Comparison of ENCODE assay signal across 1 cellular context in the genomic region with DNA sequence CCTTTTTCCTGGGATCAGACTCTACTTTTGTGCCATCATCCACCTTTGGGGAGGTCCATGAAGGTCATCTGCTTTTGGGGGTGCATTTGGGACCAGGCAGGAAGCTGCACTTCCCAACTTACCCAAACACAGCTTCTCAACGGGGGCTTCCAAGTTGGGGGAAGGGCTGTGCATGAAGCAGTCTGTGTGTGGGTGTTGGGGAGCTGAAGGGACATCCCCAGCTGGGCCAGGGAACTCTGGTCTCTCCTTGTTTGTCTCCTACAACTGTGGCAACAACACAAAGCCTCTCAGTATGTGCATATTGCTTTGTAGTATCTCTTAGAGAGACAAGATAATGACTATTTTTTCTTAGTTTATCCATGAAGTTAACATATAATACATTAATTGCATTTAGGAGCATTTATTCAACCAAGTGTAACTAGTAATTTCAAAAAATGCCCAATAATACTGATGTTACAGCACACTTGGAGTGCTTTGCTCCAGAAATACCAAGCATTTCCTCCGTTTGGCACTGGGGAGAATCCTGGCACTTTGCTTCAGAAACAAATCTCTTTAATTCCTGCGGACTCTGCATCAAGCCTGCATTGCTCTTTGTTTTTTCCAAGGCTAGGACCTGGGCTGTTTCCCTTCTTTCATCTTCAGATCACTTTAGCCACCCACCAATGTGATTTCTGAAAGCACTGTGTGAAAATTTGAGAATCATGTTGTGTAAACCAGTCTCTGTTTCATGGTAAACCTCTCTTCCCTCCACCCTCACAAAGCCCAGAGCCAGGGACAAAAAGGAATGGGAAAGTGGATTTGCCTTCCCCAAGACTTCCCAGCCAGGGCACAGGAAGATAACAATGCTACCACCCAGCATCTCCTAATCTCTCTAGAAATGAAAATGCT.
A peak's percentile ranks its signal among the peaks of the same experiment; 100 is the strongest.
TF ChIP-seq lines count a peak whose summit lies in the region.

No MANE protein-coding gene starts in this region.

TF ChIP-seq in GM23338, 12 proteins besides CTCF, POLR2A, EP300 and RAD21 (continued from another document):
- TF ChIP-seq EZH2phosphoT487 (IDR thresholded peaks at IDR 0.05; ENCODE audit: unreplicated experiment) = no peak
- TF ChIP-seq, protein P1, sequence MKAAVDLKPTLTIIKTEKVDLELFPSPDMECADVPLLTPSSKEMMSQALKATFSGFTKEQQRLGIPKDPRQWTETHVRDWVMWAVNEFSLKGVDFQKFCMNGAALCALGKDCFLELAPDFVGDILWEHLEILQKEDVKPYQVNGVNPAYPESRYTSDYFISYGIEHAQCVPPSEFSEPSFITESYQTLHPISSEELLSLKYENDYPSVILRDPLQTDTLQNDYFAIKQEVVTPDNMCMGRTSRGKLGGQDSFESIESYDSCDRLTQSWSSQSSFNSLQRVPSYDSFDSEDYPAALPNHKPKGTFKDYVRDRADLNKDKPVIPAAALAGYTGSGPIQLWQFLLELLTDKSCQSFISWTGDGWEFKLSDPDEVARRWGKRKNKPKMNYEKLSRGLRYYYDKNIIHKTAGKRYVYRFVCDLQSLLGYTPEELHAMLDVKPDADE (IDR thresholded peaks at IDR 0.05) = no peak
- no peak for TF ChIP-seq NANOG (IDR thresholded peaks at IDR 0.05; ENCODE audit: borderline replicate concordance)
- TF ChIP-seq, protein P2, sequence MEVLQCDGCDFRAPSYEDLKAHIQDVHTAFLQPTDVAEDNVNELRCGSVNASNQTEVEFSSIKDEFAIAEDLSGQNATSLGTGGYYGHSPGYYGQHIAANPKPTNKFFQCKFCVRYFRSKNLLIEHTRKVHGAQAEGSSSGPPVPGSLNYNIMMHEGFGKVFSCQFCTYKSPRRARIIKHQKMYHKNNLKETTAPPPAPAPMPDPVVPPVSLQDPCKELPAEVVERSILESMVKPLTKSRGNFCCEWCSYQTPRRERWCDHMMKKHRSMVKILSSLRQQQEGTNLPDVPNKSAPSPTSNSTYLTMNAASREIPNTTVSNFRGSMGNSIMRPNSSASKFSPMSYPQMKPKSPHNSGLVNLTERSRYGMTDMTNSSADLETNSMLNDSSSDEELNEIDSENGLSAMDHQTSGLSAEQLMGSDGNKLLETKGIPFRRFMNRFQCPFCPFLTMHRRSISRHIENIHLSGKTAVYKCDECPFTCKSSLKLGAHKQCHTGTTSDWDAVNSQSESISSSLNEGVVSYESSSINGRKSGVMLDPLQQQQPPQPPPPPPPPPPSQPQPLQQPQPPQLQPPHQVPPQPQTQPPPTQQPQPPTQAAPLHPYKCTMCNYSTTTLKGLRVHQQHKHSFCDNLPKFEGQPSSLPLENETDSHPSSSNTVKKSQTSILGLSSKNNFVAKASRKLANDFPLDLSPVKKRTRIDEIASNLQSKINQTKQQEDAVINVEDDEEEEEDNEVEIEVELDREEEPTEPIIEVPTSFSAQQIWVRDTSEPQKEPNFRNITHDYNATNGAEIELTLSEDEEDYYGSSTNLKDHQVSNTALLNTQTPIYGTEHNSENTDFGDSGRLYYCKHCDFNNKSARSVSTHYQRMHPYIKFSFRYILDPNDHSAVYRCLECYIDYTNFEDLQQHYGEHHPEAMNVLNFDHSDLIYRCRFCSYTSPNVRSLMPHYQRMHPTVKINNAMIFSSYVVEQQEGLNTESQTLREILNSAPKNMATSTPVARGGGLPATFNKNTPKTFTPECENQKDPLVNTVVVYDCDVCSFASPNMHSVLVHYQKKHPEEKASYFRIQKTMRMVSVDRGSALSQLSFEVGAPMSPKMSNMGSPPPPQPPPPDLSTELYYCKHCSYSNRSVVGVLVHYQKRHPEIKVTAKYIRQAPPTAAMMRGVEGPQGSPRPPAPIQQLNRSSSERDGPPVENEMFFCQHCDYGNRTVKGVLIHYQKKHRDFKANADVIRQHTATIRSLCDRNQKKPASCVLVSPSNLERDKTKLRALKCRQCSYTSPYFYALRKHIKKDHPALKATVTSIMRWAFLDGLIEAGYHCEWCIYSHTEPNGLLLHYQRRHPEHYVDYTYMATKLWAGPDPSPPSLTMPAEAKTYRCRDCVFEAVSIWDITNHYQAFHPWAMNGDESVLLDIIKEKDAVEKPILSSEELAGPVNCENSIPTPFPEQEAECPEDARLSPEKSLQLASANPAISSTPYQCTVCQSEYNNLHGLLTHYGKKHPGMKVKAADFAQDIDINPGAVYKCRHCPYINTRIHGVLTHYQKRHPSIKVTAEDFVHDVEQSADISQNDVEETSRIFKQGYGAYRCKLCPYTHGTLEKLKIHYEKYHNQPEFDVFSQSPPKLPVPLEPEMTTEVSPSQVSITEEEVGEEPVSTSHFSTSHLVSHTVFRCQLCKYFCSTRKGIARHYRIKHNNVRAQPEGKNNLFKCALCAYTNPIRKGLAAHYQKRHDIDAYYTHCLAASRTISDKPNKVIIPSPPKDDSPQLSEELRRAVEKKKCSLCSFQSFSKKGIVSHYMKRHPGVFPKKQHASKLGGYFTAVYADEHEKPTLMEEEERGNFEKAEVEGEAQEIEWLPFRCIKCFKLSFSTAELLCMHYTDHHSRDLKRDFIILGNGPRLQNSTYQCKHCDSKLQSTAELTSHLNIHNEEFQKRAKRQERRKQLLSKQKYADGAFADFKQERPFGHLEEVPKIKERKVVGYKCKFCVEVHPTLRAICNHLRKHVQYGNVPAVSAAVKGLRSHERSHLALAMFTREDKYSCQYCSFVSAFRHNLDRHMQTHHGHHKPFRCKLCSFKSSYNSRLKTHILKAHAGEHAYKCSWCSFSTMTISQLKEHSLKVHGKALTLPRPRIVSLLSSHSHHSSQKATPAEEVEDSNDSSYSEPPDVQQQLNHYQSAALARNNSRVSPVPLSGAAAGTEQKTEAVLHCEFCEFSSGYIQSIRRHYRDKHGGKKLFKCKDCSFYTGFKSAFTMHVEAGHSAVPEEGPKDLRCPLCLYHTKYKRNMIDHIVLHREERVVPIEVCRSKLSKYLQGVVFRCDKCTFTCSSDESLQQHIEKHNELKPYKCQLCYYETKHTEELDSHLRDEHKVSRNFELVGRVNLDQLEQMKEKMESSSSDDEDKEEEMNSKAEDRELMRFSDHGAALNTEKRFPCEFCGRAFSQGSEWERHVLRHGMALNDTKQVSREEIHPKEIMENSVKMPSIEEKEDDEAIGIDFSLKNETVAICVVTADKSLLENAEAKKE (CRISPR knock-in tag; IDR thresholded peaks at IDR 0.05) = peak; percentile 16; the same call in 1 of the 2 replicates
- no peak for TF ChIP-seq CREB1 (CRISPR knock-in tag; IDR thresholded peaks at IDR 0.05; ENCODE audit: low read depth)
- no peak for TF ChIP-seq JUNB (IDR thresholded peaks at IDR 0.05; ENCODE audit: unreplicated experiment)
- TF ChIP-seq STAT1 (IDR thresholded peaks at IDR 0.05; ENCODE audit: unreplicated experiment) = no peak
